8 cellular contexts compared by ENCODE assay signal in the genomic region with DNA sequence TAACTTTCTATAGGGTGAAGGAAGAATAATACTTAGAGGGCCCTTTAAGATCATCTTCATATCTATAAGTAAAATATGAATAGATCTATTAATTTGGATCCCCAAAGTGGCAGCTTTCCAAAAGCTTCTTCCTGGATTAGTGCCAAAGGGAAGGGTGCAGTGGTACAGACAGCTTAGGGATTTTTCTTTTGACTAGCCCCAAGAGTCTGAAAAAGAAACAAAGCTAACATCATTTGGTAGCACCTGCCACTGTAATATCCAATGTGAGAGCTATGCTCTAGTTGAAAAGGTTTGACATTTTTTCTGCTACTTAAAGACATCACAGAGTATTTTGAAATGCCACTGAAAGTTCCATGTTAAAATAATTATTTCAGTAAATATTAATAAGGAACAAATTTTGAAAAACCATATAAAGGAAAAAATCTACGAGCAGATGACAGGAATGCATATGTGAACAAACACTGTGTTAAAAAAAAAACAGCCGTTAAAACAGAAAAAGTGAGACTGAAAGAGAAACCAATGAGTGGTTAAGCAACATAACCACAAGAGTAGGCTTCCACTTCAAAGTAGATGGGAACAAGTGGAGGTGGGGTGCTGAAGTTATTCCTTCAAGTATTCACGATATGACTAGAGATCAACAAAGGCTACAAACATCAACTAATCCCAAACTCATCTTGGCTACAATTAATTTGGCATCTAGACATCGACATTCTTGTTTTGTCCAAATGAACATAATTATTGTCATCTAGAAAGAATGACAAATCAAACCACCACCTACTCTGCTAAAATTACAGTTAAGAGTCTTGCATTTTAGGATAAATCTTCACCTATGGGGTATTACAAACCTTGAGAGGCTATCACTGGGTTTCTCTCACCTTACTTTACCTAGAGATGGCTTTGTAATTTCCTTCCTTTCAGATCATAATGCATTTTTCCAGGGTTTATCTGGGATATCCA.
DNase-seq lines count a peak whose midpoint lies in the region; ATAC-seq and TF ChIP-seq lines count a peak whose summit lies in the region.

No MANE protein-coding gene starts in this region.

- H3K27ac ChIP-seq in foreskin keratinocyte = no peak overlapping the region

- TF ChIP-seq CTCF in CD14-positive monocyte (IDR thresholded peaks at IDR 0.05) (no peak), foreskin keratinocyte (conservative IDR thresholded peaks at IDR 0.05) (no peak)

- H3K9me3 ChIP-seq in T-helper 17 cell (ENCODE audit: control insufficient read depth, low read length, poor library complexity, severe bottlenecking) = no peaks in the 10 kb centered on the region

- intact Hi-C loops in CD14-positive monocyte (cut with micrococcal nuclease) = no loop called here

- H3K4me3 Mint-ChIP-seq in CD14-positive monocyte (peak overlapping the region; percentile 43 to 77), T-helper 17 cell (peak overlapping the region; percentile 69)

- no peak for DNase-seq in CD14-positive monocyte (ENCODE audit: low spot score)
- no peak for DNase-seq in T-helper 17 cell
- DNase-seq in NCI-H2081 (lab: John Stamatoyannopoulos, UW) = no peak
- DNase-seq in NCI-H146 treated with DMSO at 0.1 percent for 48 hours (lab: John Stamatoyannopoulos, UW; ENCODE audit: unreplicated experiment) = no peak
- no peak for DNase-seq in foreskin keratinocyte
- no peak for DNase-seq in iPS-NIHi7 (ENCODE audit: extremely low spot score)

- peaks cover 0 to 4% (median 0%) of the 10 kb centered on the region in 3 donors for H3K27me3 Mint-ChIP-seq in CD14-positive monocyte (ENCODE audit: low read depth in 3 of 3)
- H3K27me3 Mint-ChIP-seq in T-helper 17 cell = no peaks in the 10 kb centered on the region

- H3K4me1 ChIP-seq in foreskin keratinocyte = no peaks in the 10 kb centered on the region

- H3K36me3 Mint-ChIP-seq in CD14-positive monocyte (peaks cover 15 to 18% of the 10 kb centered on the region in 2 donors), T-helper 17 cell (ENCODE audit: low read depth) (peaks cover 11% of the 10 kb centered on the region)

- ATAC-seq in GM19035 (IDR thresholded peaks at IDR 0.05; ENCODE audit: unreplicated experiment) = peak; percentile 89
- ATAC-seq in HG03066 (IDR thresholded peaks at IDR 0.05; ENCODE audit: low read depth, unreplicated experiment) = peak; percentile 84
- peak; percentile 65 for ATAC-seq in T-helper 17 cell
- no peak for ATAC-seq in foreskin keratinocyte

- peaks cover 15% of the 10 kb centered on the region for H3K4me1 Mint-ChIP-seq in CD14-positive monocyte
- peaks cover 18% of the 10 kb centered on the region for H3K4me1 Mint-ChIP-seq in T-helper 17 cell

- H3K9me3 Mint-ChIP-seq in CD14-positive monocyte = peaks cover 0 to 9% (median 3%) of the 10 kb centered on the region in 7 donors

- no peaks in the 10 kb centered on the region for H3K27me3 ChIP-seq in foreskin keratinocyte

- H3K27ac Mint-ChIP-seq in CD14-positive monocyte (peak overlapping the region in 3 of 7 donors; percentile 62 to 87 (median 81)), T-helper 17 cell (peak overlapping the region; percentile 49)
